Comparison of ENCODE assay signal across 1 cellular context in genomic region chr4:125016892-125017299, GRCh38.
TF ChIP-seq lines count a peak whose summit lies in the region.

No MANE protein-coding gene starts in this region.

TF ChIP-seq in SK-N-SH treated with all-trans-retinoic acid at 6 μM for 48 hours, 23 proteins besides CTCF, POLR2A, EP300 and RAD21 (continued from another document):
- TF ChIP-seq ZFP30 (CRISPR knock-in tag; IDR thresholded peaks at IDR 0.05) = no peak
- TF ChIP-seq PPARA (CRISPR knock-in tag; IDR thresholded peaks at IDR 0.05; ENCODE audit: borderline replicate concordance) = no peak
- 0 out of 2 replicates have a peak, but pooled peaks have one; percentile 35 for TF ChIP-seq SNAI2 (CRISPR knock-in tag; IDR thresholded peaks at IDR 0.05)
- TF ChIP-seq BACH2 (CRISPR knock-in tag; IDR thresholded peaks at IDR 0.05; ENCODE audit: borderline replicate concordance) = no peak
- TF ChIP-seq ZC3H10 (CRISPR knock-in tag; IDR thresholded peaks at IDR 0.05) = no peak
- TF ChIP-seq PATZ1 (CRISPR knock-in tag; IDR thresholded peaks at IDR 0.05; ENCODE audit: borderline replicate concordance) = no peak
- no peak for TF ChIP-seq OSR1 (CRISPR knock-in tag; IDR thresholded peaks at IDR 0.05)
- TF ChIP-seq ZNF565 (CRISPR knock-in tag; conservative IDR thresholded peaks at IDR 0.05; ENCODE audit: low read depth) = no peak
- TF ChIP-seq TSHZ2 (CRISPR knock-in tag; IDR thresholded peaks at IDR 0.05) = no peak
- no peak for TF ChIP-seq ZNF70 (CRISPR knock-in tag; IDR thresholded peaks at IDR 0.05)
- TF ChIP-seq ISL1 (CRISPR knock-in tag; IDR thresholded peaks at IDR 0.05) = peak; percentile 66
